ENCODE assay signal across 1 cellular context in genomic region chr11:119057000-119057769, GRCh38.
TF ChIP-seq lines count a peak whose summit lies in the region.

A gene with protein sequence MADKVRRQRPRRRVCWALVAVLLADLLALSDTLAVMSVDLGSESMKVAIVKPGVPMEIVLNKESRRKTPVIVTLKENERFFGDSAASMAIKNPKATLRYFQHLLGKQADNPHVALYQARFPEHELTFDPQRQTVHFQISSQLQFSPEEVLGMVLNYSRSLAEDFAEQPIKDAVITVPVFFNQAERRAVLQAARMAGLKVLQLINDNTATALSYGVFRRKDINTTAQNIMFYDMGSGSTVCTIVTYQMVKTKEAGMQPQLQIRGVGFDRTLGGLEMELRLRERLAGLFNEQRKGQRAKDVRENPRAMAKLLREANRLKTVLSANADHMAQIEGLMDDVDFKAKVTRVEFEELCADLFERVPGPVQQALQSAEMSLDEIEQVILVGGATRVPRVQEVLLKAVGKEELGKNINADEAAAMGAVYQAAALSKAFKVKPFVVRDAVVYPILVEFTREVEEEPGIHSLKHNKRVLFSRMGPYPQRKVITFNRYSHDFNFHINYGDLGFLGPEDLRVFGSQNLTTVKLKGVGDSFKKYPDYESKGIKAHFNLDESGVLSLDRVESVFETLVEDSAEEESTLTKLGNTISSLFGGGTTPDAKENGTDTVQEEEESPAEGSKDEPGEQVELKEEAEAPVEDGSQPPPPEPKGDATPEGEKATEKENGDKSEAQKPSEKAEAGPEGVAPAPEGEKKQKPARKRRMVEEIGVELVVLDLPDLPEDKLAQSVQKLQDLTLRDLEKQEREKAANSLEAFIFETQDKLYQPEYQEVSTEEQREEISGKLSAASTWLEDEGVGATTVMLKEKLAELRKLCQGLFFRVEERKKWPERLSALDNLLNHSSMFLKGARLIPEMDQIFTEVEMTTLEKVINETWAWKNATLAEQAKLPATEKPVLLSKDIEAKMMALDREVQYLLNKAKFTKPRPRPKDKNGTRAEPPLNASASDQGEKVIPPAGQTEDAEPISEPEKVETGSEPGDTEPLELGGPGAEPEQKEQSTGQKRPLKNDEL (minus strand): TSS chr11:119057205. CDS start chr11:119056160, 1,045 bp downstream.

TF ChIP-seq in SK-N-SH, 30 proteins besides CTCF, POLR2A, EP300 and RAD21 (continued from another document):
- TF ChIP-seq, protein P1, sequence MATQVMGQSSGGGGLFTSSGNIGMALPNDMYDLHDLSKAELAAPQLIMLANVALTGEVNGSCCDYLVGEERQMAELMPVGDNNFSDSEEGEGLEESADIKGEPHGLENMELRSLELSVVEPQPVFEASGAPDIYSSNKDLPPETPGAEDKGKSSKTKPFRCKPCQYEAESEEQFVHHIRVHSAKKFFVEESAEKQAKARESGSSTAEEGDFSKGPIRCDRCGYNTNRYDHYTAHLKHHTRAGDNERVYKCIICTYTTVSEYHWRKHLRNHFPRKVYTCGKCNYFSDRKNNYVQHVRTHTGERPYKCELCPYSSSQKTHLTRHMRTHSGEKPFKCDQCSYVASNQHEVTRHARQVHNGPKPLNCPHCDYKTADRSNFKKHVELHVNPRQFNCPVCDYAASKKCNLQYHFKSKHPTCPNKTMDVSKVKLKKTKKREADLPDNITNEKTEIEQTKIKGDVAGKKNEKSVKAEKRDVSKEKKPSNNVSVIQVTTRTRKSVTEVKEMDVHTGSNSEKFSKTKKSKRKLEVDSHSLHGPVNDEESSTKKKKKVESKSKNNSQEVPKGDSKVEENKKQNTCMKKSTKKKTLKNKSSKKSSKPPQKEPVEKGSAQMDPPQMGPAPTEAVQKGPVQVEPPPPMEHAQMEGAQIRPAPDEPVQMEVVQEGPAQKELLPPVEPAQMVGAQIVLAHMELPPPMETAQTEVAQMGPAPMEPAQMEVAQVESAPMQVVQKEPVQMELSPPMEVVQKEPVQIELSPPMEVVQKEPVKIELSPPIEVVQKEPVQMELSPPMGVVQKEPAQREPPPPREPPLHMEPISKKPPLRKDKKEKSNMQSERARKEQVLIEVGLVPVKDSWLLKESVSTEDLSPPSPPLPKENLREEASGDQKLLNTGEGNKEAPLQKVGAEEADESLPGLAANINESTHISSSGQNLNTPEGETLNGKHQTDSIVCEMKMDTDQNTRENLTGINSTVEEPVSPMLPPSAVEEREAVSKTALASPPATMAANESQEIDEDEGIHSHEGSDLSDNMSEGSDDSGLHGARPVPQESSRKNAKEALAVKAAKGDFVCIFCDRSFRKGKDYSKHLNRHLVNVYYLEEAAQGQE (IDR thresholded peaks at IDR 0.05; ENCODE audit: low read depth, low read length), result 0 out of 2 replicates have a peak, but pooled peaks have one; percentile 5
- TF ChIP-seq GABPA (IDR thresholded peaks at IDR 0.05; ENCODE audit: low read depth) (peak; percentile 69; the same call in 1 of the 2 replicates), FOXM1 (IDR thresholded peaks at IDR 0.05; ENCODE audit: low read depth) (no peak), RCOR1 (IDR thresholded peaks at IDR 0.05; ENCODE audit: low read length) (no peak; the same call in 1 of the 2 replicates), FOSL2 (IDR thresholded peaks at IDR 0.05; ENCODE audit: borderline replicate concordance, low read depth) (no peak), GATA2 (CRISPR knock-in tag; IDR thresholded peaks at IDR 0.05) (no peak), SMC3 (IDR thresholded peaks at IDR 0.05; ENCODE audit: low read depth, low read length) (no peak), RFX5 (IDR thresholded peaks at IDR 0.05; ENCODE audit: low read length) (peak; percentile 82), EZH2phosphoT487 (IDR thresholded peaks at IDR 0.05; ENCODE audit: borderline replicate concordance, low read depth) (no peak), RXRA (IDR thresholded peaks at IDR 0.05; ENCODE audit: borderline replicate concordance, low read depth) (no peak), TCF12 (IDR thresholded peaks at IDR 0.05) (no peak), POLR2AphosphoS5 (IDR thresholded peaks at IDR 0.05; ENCODE audit: low read depth, low read length) (peak; percentile 74), NFIC (IDR thresholded peaks at IDR 0.05; ENCODE audit: borderline replicate concordance) (no peak), SIN3A (IDR thresholded peaks at IDR 0.05; ENCODE audit: borderline replicate concordance, low read depth, low read length) (peak; percentile 72; the same call in 1 of the 2 replicates), MXI1 (IDR thresholded peaks at IDR 0.05; ENCODE audit: low read depth, low read length) (no peak; the same call in 1 of the 2 replicates), MEF2A (IDR thresholded peaks at IDR 0.05; ENCODE audit: borderline replicate concordance, low read depth) (no peak), YY1 (IDR thresholded peaks at IDR 0.05; ENCODE audit: low read depth) (no peak), NRF1 (IDR thresholded peaks at IDR 0.05; ENCODE audit: low read depth, low read length) (peak; percentile 53), JUND (IDR thresholded peaks at IDR 0.05) (no peak), ELF1 (IDR thresholded peaks at IDR 0.05) (peak; percentile 33; the same call in 1 of the 2 replicates)
- TF ChIP-seq, protein P2, sequence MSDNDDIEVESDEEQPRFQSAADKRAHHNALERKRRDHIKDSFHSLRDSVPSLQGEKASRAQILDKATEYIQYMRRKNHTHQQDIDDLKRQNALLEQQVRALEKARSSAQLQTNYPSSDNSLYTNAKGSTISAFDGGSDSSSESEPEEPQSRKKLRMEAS (IDR thresholded peaks at IDR 0.05; ENCODE audit: low read depth), result peak; percentile 30; the same call in 1 of the 2 replicates
- TF ChIP-seq, protein P3, sequence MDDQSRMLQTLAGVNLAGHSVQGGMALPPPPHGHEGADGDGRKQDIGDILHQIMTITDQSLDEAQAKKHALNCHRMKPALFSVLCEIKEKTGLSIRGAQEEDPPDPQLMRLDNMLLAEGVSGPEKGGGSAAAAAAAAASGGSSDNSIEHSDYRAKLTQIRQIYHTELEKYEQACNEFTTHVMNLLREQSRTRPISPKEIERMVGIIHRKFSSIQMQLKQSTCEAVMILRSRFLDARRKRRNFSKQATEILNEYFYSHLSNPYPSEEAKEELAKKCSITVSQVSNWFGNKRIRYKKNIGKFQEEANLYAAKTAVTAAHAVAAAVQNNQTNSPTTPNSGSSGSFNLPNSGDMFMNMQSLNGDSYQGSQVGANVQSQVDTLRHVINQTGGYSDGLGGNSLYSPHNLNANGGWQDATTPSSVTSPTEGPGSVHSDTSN (IDR thresholded peaks at IDR 0.05), result no peak; the same call in 1 of the 2 replicates
- TF ChIP-seq, protein P4, sequence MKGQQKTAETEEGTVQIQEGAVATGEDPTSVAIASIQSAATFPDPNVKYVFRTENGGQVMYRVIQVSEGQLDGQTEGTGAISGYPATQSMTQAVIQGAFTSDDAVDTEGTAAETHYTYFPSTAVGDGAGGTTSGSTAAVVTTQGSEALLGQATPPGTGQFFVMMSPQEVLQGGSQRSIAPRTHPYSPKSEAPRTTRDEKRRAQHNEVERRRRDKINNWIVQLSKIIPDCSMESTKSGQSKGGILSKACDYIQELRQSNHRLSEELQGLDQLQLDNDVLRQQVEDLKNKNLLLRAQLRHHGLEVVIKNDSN (IDR thresholded peaks at IDR 0.05; ENCODE audit: borderline replicate concordance, low read depth), result 0 out of 2 replicates have a peak, but pooled peaks have one; percentile 12
